Comparison of ENCODE assay signal across 20 cellular contexts in the genomic region with DNA sequence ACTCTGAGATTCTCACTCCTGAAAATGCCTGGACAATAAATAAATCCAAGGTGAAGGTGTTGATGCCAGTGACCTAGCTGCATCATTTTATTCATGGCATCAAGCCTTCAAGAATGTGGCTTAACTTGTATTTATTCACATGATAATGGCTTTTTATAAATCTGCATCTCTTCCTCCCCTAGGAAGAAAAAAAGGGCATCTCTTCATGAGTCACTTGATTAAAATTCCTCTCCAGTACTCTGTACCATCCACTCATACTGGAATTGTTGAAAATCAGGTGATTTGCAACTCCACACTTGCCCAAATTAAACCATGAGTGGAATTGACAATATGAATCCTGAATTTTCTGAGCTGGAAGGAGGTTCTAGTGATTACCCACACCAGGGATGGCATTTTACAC. TPM values are rescaled to one million over a fixed set of nuclear protein-coding genes. Genes with fewer than 3 reads are reported as not detected.
"Had no signal": no experiment of that assay in that cellular context is flagged by ENCODE, and none has a peak within 500 bp of the region (broad histone marks: within the 10 kb centered on the region; RNA-seq: fewer than 3 reads in every experiment).

No MANE protein-coding gene starts in this region.

- H3K27ac ChIP-seq: adrenal gland, body of pancreas, heart right ventricle, neural progenitor cell, parathyroid adenoma, right atrium auricular region, SJSA1, tibial nerve had no signal

- ATAC-seq: activated T-helper 17 cell treated with anti-CD3 and anti-CD28 coated beads, Interleukin-2, amount 50 U/mL, for 72 hours; body of pancreas; T-cell had no signal

- DNase-seq: activated CD4-positive, alpha-beta T cell treated with anti-CD3 and anti-CD28 coated beads, Interleukin-2, amount 10 ng/mL, durations not matched to agents 24 days and 14 days; activated naive CD4-positive, alpha-beta T cell treated with anti-CD3 and anti-CD28 coated beads, Interleukin-2, amount 50 U/mL, for 16 hours; activated T-cell treated with anti-CD3 and anti-CD28 coated beads for 4 hours; body of pancreas; cerebellar nuclear complex; heart right ventricle; small intestine; T-cell; T1000 had no signal

RNA-seq across cellular contexts. Expression of a gene that starts 44.3 kb away (rescaled TPM):
- total RNA-seq: activated CD4-positive, alpha-beta T cell treated with anti-CD3 and anti-CD28 coated beads, Interleukin-2, amount 10 ng/mL, durations not matched to agents 24 days and 14 days; activated CD8-positive, alpha-beta memory T cell treated with anti-CD3 and anti-CD28 coated beads for 36 hours; activated T-helper 17 cell treated with anti-CD3 and anti-CD28 coated beads, Interleukin-2, amount 50 U/mL, for 72 hours; frontal cortex; heart right ventricle; mesothelial cell of epicardium; myocyte; right atrium auricular region; SJSA1; T-cell; tibial nerve had no signal
